ENCODE assay signal across 15 cellular contexts in the genomic region with DNA sequence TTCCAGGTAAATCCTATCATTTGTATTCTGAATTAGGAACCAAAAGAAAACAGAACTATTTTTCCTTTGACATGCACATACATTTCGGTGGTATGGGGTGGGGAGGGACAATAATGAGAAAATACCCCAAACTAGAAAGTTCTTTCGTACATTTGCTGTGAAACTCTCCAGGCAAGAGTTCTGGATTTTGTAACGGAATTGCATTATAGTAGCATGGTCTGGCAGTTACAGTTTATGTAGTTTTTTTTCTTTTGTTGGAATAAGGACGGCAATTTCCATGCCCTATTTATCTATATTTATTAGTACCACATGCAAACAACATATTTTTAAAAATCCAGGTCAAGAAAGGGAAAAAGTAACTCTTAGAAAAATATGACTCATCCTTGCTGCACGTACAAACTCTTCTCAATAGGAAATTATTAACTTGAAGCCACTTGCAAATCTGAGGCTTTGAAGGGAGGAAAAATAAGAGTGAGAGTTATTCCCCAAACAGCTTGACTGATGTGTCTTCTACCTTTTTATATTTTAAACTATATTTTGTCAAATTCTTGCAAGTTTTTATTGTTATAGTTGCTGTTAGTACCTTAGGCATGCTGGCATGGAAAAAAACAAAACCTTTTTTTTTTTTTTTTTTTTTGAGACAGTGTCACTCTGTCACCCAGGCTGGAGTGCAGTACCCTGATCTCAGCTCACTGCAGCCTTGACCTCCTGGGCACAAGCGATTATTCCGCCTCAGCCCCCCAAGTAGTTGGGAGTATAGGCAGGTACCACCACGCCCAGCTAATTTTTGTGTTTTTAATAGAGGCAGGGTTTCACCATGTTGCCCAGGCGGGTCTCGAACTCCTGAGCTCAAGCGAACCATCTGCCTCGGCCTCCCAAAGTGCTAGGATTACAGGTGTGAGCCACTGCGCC.
A peak's percentile ranks its signal among the peaks of the same experiment; 100 is the strongest.
DNase-seq lines count a peak whose midpoint lies in the region; ATAC-seq and TF ChIP-seq lines count a peak whose summit lies in the region.
"Had no signal": no experiment of that assay in that cellular context is flagged by ENCODE, and none has a peak within 500 bp of the region (broad histone marks: within the 10 kb centered on the region; RNA-seq: fewer than 3 reads in every experiment).

No MANE protein-coding gene starts in this region.

- H2AFZ ChIP-seq in PC-3 (ENCODE audit: low read length) = no peak overlapping the region

- ATAC-seq in PC-3 (peak; percentile 58), GM19397 (IDR thresholded peaks at IDR 0.05; ENCODE audit: unreplicated experiment) (no peak)
- ATAC-seq: esophagus mucosa; left lobe of liver; Right ventricle myocardium inferior; stimulated activated naive CD8-positive, alpha-beta T cell treated with anti-CD3 and anti-CD28 coated beads, Interleukin-15, Interleukin-2, amounts not matched to agents 100 U/mL and 50 U/mL, for 24 hours had no signal

- no peak overlapping the region for H3K4me2 ChIP-seq in PC-3 (ENCODE audit: low read length)
- H3K4me2 ChIP-seq: BLaER1 treated with 17β-estradiol and CSF1 and Interleukin-3, amounts not matched to agents 10 nM and 100 nM had no signal

- H3K79me2 ChIP-seq in PC-3 (ENCODE audit: low read length) = no peaks in the 10 kb centered on the region

- no peak overlapping the region for H3K4me3 ChIP-seq in PC-3 (ENCODE audit: low read length)
- H3K4me3 ChIP-seq in fibroblast of mammary gland (ENCODE audit: control insufficient read depth, low read depth, low read length) = no peak overlapping the region
- no peak overlapping the region for H3K4me3 ChIP-seq in sigmoid colon
- H3K4me3 ChIP-seq: BLaER1 treated with 17β-estradiol and CSF1 and Interleukin-3, amounts not matched to agents 10 nM and 100 nM had no signal

- intact Hi-C loops in PC-3 (cut with micrococcal nuclease) = no loop called here
- intact Hi-C loops in sigmoid colon (cut with DNase I) = no loop called here

- peak; percentile 40 for DNase-seq in AG20443 (ENCODE audit: low spot score)
- peak; percentile 5 for DNase-seq in PC-3
- peak; percentile 50 for DNase-seq in fibroblast of mammary gland (ENCODE audit: low read depth)
- no peak for DNase-seq in sigmoid colon
- no peak for DNase-seq in NCI-H2107 treated with DMSO at 0.1 percent for 48 hours (lab: John Stamatoyannopoulos, UW; ENCODE audit: unreplicated experiment)
- no peak for DNase-seq in activated CD4-positive, alpha-beta T cell treated with anti-CD3 and anti-CD28 coated beads, Interleukin-2, amount 50 U/mL, for 4 hours
- DNase-seq in activated CD4-positive, alpha-beta T cell treated with anti-CD3 and anti-CD28 coated beads, Interleukin-2, amount 50 U/mL, for 48 hours = no peak
- DNase-seq: NCI-H446 treated with DMSO at 0.1 percent for 48 hours; nucleus accumbens; stimulated activated naive CD8-positive, alpha-beta T cell treated with anti-CD3 and anti-CD28 coated beads, Interleukin-15, Interleukin-2, amounts not matched to agents 100 U/mL and 50 U/mL, for 24 hours had no signal

- POLR2A ChIA-PET in PC-3 (lab: Charles Lee; ENCODE audit: unreplicated experiment) = no interaction called here

- H3K27me3 ChIP-seq in PC-3 (ENCODE audit: low read length) = no peaks in the 10 kb centered on the region
- no peaks in the 10 kb centered on the region for H3K27me3 ChIP-seq in sigmoid colon
- H3K27me3 ChIP-seq: BLaER1 treated with 17β-estradiol and CSF1 and Interleukin-3, amounts not matched to agents 10 nM and 100 nM had no signal

- 68 to 83% methylated on average over 13 of the region's 13 CpGs for WGBS in sigmoid colon, 2 donors

- H3F3A ChIP-seq in PC-3 (ENCODE audit: low read length, unreplicated experiment) = no peaks in the 10 kb centered on the region

- CTCF ChIA-PET in PC-3 (lab: Charles Lee) = no interaction called here

- H3K4me1 ChIP-seq in PC-3 (ENCODE audit: insufficient read depth, low read length) (no peaks in the 10 kb centered on the region), sigmoid colon (peaks cover 0 to 22% (median 18%) of the 10 kb centered on the region in 4 donors)

- BruUV-seq in PC-3 (replicated peaks; lab: Mats Ljungman, UMichigan) = no TSS peak

- no peak for TF ChIP-seq POLR2A in sigmoid colon (IDR thresholded peaks at IDR 0.05)

- TF ChIP-seq CTCF in PC-3 (conservative IDR thresholded peaks at IDR 0.05; ENCODE audit: low read depth, low read length) (no peak), fibroblast of mammary gland (conservative IDR thresholded peaks at IDR 0.05; ENCODE audit: control insufficient read depth, insufficient read depth, low read depth, low read length) (no peak), sigmoid colon (IDR thresholded peaks at IDR 0.05) (no peak)

- no peaks in the 10 kb centered on the region for H3K9me2 ChIP-seq in PC-3 (replicated peaks; ENCODE audit: low read length)

- H3K36me3 ChIP-seq in PC-3 (ENCODE audit: low read depth, low read length) (no peaks in the 10 kb centered on the region), sigmoid colon (no peaks in the 10 kb centered on the region)

- H3K27ac ChIP-seq in PC-3 (ENCODE audit: low read length) (no peak overlapping the region), sigmoid colon (peak overlapping the region; percentile 25 to 76 (median 67))
- H3K27ac ChIP-seq: BLaER1 treated with 17β-estradiol and CSF1 and Interleukin-3, amounts not matched to agents 10 nM and 100 nM had no signal

- H4K20me1 ChIP-seq in PC-3 (ENCODE audit: low read length) = no peaks in the 10 kb centered on the region

- no peak for TF ChIP-seq EP300 in sigmoid colon (IDR thresholded peaks at IDR 0.05)

- H3K9me3 ChIP-seq in PC-3 (ENCODE audit: low read length) (no peaks in the 10 kb centered on the region), sigmoid colon (no peaks in the 10 kb centered on the region)
- H3K9me3 ChIP-seq: BLaER1 treated with 17β-estradiol and CSF1 and Interleukin-3, amounts not matched to agents 10 nM and 100 nM had no signal

- H3K9ac ChIP-seq in PC-3 (ENCODE audit: low read length) = no peak overlapping the region
- H3K9ac ChIP-seq: BLaER1 treated with 17β-estradiol and CSF1 and Interleukin-3, amounts not matched to agents 10 nM and 100 nM had no signal

Comparison
In these comparisons a context has a peak if more than half of its experiments do, and no peak if none do; other contexts are left out.
1. DNase-seq: peak in AG20443 (single experiment), PC-3 (single experiment) and fibroblast of mammary gland (single experiment); none in sigmoid colon (single experiment), NCI-H2107 treated with DMSO at 0.1 percent for 48 hours (single experiment), activated CD4-positive, alpha-beta T cell treated with anti-CD3 and anti-CD28 coated beads, Interleukin-2, amount 50 U/mL, for 4 hours (0 of 2) and activated CD4-positive, alpha-beta T cell treated with anti-CD3 and anti-CD28 coated beads, Interleukin-2, amount 50 U/mL, for 48 hours (0 of 2).